ENCODE assay signal across 17 cellular contexts in the genomic region with DNA sequence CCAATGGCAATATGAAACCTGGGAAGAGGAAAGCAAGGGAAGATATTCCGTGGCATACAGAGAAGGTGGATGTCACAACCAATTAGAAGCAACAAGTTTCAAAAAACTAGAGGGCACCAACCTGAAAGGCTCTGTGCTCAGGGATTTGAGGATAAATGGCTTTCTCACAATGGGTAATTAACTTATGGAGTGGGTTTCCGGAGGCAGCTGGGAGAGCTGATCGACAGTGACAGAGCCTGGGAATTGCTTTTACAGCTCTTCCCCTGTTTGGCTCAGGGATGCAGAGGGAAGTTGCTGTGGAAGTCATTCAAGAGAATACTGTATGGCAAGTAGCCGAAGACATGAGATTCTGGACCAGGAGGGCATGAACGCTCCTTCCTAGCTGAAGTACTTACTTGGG.
"Had no signal": no experiment of that assay in that cellular context is flagged by ENCODE, and none has a peak within 500 bp of the region (broad histone marks: within the 10 kb centered on the region; RNA-seq: fewer than 3 reads in every experiment).

No MANE protein-coding gene starts in this region.

- H3K27ac Mint-ChIP-seq: activated B cell treated with CpG ODN at 0.5 μM for 24 hours; activated CD4-positive, alpha-beta memory T cell treated with anti-CD3 and anti-CD28 coated beads, Interleukin-2, amount 10 ng/mL, durations not matched to agents 7 days and 5 days; activated naive CD8-positive, alpha-beta T cell treated with anti-CD3 and anti-CD28 coated beads for 36 hours; activated T-helper 17 cell treated with anti-CD3 and anti-CD28 coated beads, Interleukin-2, amount 50 U/mL, for 72 hours; dendritic cell treated with granulocyte-macrophage colony-stimulating factor and Interleukin-4, amounts not matched to agents 40 ng/mL and 50 ng/mL, for 4 days; naive B cell; stimulated activated naive B cell treated with anti-CD40 and anti-IgM and Interleukin-4, amounts not matched to agents 10 μg/mL and 1 μg/mL and 100 μg/mL, for 72 hours had no signal

- ATAC-seq: activated T-helper 17 cell treated with anti-CD3 and anti-CD28 coated beads, Interleukin-2, amount 50 U/mL, for 72 hours; mucosa of descending colon; stimulated activated naive B cell treated with anti-CD40 and anti-IgM and Interleukin-4, amounts not matched to agents 10 μg/mL and 1 μg/mL and 100 μg/mL, for 72 hours had no signal

- H3K27ac ChIP-seq: cardiac muscle cell, sigmoid colon, spleen had no signal

- H3K36me3 ChIP-seq: cardiac muscle cell, sigmoid colon, spleen had no signal

- DNase-seq: activated B cell treated with CpG ODN at 0.5 μM for 24 hours; activated CD4-positive, alpha-beta memory T cell treated with anti-CD3 and anti-CD28 coated beads, Interleukin-2, amount 10 ng/mL, durations not matched to agents 7 days and 5 days; activated CD4-positive, alpha-beta T cell treated with anti-CD3 and anti-CD28 coated beads for 4 hours; activated naive CD4-positive, alpha-beta T cell; activated naive CD8-positive, alpha-beta T cell treated with anti-CD3 and anti-CD28 coated beads for 36 hours; activated T-cell treated with anti-CD3 and anti-CD28 coated beads, Interleukin-2, amount 50 U/mL, for 1 hour; amniotic stem cell; effector memory CD4-positive, alpha-beta T cell; mesenchymal stem cell; mucosa of descending colon; naive B cell; sigmoid colon; spleen; stimulated activated naive B cell treated with anti-CD40 and anti-IgM and Interleukin-4, amounts not matched to agents 10 μg/mL and 1 μg/mL and 100 μg/mL, for 72 hours had no signal

- H3K36me3 Mint-ChIP-seq: activated naive CD8-positive, alpha-beta T cell treated with anti-CD3 and anti-CD28 coated beads for 36 hours; naive B cell; stimulated activated naive B cell treated with anti-CD40 and anti-IgM and Interleukin-4, amounts not matched to agents 10 μg/mL and 1 μg/mL and 100 μg/mL, for 72 hours had no signal

- H3K9me3 ChIP-seq: mucosa of descending colon, sigmoid colon had no signal

- H3K27me3 Mint-ChIP-seq: activated B cell treated with CpG ODN at 0.5 μM for 24 hours; activated CD4-positive, alpha-beta memory T cell treated with anti-CD3 and anti-CD28 coated beads, Interleukin-2, amount 10 ng/mL, durations not matched to agents 7 days and 5 days; dendritic cell treated with granulocyte-macrophage colony-stimulating factor and Interleukin-4, amounts not matched to agents 40 ng/mL and 50 ng/mL, for 4 days; stimulated activated naive B cell treated with anti-CD40 and anti-IgM and Interleukin-4, amounts not matched to agents 10 μg/mL and 1 μg/mL and 100 μg/mL, for 72 hours had no signal

- H3K4me3 ChIP-seq: cardiac muscle cell, mucosa of descending colon, sigmoid colon, spleen had no signal

- H3K27me3 ChIP-seq: cardiac muscle cell, sigmoid colon, spleen had no signal

- H3K9me3 Mint-ChIP-seq: activated CD4-positive, alpha-beta memory T cell treated with anti-CD3 and anti-CD28 coated beads, Interleukin-2, amount 10 ng/mL, durations not matched to agents 7 days and 5 days; activated T-helper 17 cell treated with anti-CD3 and anti-CD28 coated beads, Interleukin-2, amount 50 U/mL, for 72 hours; dendritic cell treated with granulocyte-macrophage colony-stimulating factor and Interleukin-4, amounts not matched to agents 40 ng/mL and 50 ng/mL, for 4 days had no signal

- H3K4me1 ChIP-seq: sigmoid colon, spleen had no signal

- H3K4me3 Mint-ChIP-seq: activated B cell treated with CpG ODN at 0.5 μM for 24 hours; activated CD4-positive, alpha-beta memory T cell treated with anti-CD3 and anti-CD28 coated beads, Interleukin-2, amount 10 ng/mL, durations not matched to agents 7 days and 5 days; activated naive CD8-positive, alpha-beta T cell treated with anti-CD3 and anti-CD28 coated beads for 36 hours; activated T-helper 17 cell treated with anti-CD3 and anti-CD28 coated beads, Interleukin-2, amount 50 U/mL, for 72 hours; dendritic cell treated with granulocyte-macrophage colony-stimulating factor and Interleukin-4, amounts not matched to agents 40 ng/mL and 50 ng/mL, for 4 days; naive B cell; stimulated activated naive B cell treated with anti-CD40 and anti-IgM and Interleukin-4, amounts not matched to agents 10 μg/mL and 1 μg/mL and 100 μg/mL, for 72 hours had no signal

- H3K4me1 Mint-ChIP-seq: activated B cell treated with CpG ODN at 0.5 μM for 24 hours; activated CD4-positive, alpha-beta memory T cell treated with anti-CD3 and anti-CD28 coated beads, Interleukin-2, amount 10 ng/mL, durations not matched to agents 7 days and 5 days; activated naive CD8-positive, alpha-beta T cell treated with anti-CD3 and anti-CD28 coated beads for 36 hours; activated T-helper 17 cell treated with anti-CD3 and anti-CD28 coated beads, Interleukin-2, amount 50 U/mL, for 72 hours; naive B cell; stimulated activated naive B cell treated with anti-CD40 and anti-IgM and Interleukin-4, amounts not matched to agents 10 μg/mL and 1 μg/mL and 100 μg/mL, for 72 hours had no signal
